Comparison of ENCODE assay signal across 7 cellular contexts in the genomic region with DNA sequence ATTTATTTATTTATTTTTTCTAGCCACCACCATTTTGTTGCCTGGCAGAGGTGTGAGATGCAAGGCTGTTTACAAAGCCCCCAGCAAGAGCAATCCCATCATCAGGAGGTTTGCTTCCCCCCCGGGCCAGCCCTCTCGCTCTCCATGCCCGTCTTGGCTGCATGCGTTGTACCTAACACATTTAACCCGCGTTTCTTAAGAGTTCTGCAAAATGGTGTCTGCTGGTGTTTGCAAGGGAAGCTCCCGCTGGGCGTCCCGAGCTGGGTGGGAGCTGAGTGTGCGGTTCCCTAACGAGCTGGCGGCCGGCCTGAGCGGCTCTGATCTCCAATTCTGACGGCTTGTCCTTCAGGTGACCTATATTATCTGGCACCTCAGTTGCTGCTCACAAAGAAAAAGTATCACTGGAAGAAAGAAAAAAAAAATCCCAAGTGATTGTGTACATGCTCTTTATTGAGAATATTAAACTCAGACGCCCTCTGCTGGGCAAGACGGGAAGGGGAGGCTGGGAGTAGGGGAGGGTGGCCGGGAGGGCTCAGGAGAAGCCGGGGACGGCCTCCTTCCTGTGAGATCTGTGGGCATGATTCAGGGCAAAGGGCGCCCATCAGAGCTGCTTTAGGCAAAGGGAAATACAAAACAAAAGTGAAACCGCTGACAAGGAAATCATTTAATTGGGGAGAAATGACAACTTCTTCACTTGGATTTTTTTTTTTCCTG.
DNase-seq lines count a peak whose midpoint lies in the region; ATAC-seq and TF ChIP-seq lines count a peak whose summit lies in the region.

No MANE protein-coding gene starts in this region.

- H3K27ac ChIP-seq in WERI-Rb-1 (peak overlapping the region; percentile 96), mammary epithelial cell (ENCODE audit: insufficient read depth, low read depth, low read length) (peak overlapping the region; percentile 76)

- DNase-seq in NCI-H2196 (lab: John Stamatoyannopoulos, UW; ENCODE audit: unreplicated experiment) (peak; percentile 95), WERI-Rb-1 (peak; percentile 94), mammary epithelial cell (peak; percentile 91), inferior parietal cortex (ENCODE audit: extremely low spot score) (peak; percentile 97), smooth muscle cell of the brain vasculature (ENCODE audit: low read depth, low spot score) (peak; percentile 93)

- peak overlapping the region; percentile 93 for H2AFZ ChIP-seq in mammary epithelial cell (ENCODE audit: low read depth, low read length)

- no peaks in the 10 kb centered on the region for H3K27me3 ChIP-seq in WERI-Rb-1 (ENCODE audit: insufficient read depth, low read depth, severe bottlenecking)
- no peaks in the 10 kb centered on the region for H3K27me3 ChIP-seq in mammary epithelial cell (ENCODE audit: insufficient read depth, low read length)

- peak; percentile 61 for TF ChIP-seq CTCF in WERI-Rb-1 (IDR thresholded peaks at IDR 0.05; ENCODE audit: low read depth, low read length)
- TF ChIP-seq CTCF in mammary epithelial cell (conservative IDR thresholded peaks at IDR 0.05 in 1 of 2, IDR thresholded peaks at IDR 0.05 in 1 of 2; ENCODE audit: extremely low read depth in 1 of 2, insufficient read depth in 1 of 2, low read depth in 1 of 2, low read length in 2 of 2): peak; percentile 82 to 86

- H3K9me3 ChIP-seq in WERI-Rb-1 (ENCODE audit: severe bottlenecking) (no peaks in the 10 kb centered on the region), mammary epithelial cell (replicated peaks; ENCODE audit: insufficient read depth, low read length) (no peaks in the 10 kb centered on the region)

- dilution Hi-C loops in mammary epithelial cell (cut with HindIII; ENCODE audit: low sequenced_read_pairs): loop anchor here (25.0 kb wide), 1 partner anchor 153 kb away; no protein-coding TSS in a partner anchor

- no peaks in the 10 kb centered on the region for H3K36me3 ChIP-seq in WERI-Rb-1
- no peaks in the 10 kb centered on the region for H3K36me3 ChIP-seq in mammary epithelial cell (ENCODE audit: insufficient read depth, low read length)

- peak overlapping the region; percentile 95 for H3K4me2 ChIP-seq in mammary epithelial cell (ENCODE audit: insufficient read depth, low read depth, low read length)

- H4K20me1 ChIP-seq in mammary epithelial cell (ENCODE audit: insufficient read depth, low read length): no peaks in the 10 kb centered on the region

- no TSS peak for BruUV-seq in mammary epithelial cell (replicated peaks; lab: Mats Ljungman, UMichigan)

- intact Hi-C loops in mammary epithelial cell (cut with micrococcal nuclease): loop anchor here (1.0 to 5.0 kb wide), 6 partner anchors 43 to 336 kb away; partner anchors contain the start of gene ZNF217

- H3K4me3 ChIP-seq in WERI-Rb-1 (ENCODE audit: low read depth, low read length) (peak overlapping the region; percentile 75), mammary epithelial cell (replicated peaks in 1 of 3; ENCODE audit: insufficient read depth in 1 of 3, low read depth in 2 of 3, low read length in 3 of 3) (peak overlapping the region; percentile 42 to 50 (median 48))

- H3K4me1 ChIP-seq in mammary epithelial cell (ENCODE audit: insufficient read depth, low read length): peaks cover 46% of the 10 kb centered on the region

- WGBS in mammary epithelial cell (ENCODE audit: low coverage, missing lambda C conversion rate): 1% methylated on average over 16 of the region's 22 CpGs

- peak; percentile 58 for ATAC-seq in GM18498 (IDR thresholded peaks at IDR 0.05; ENCODE audit: unreplicated experiment)
- ATAC-seq in HG03045 (IDR thresholded peaks at IDR 0.05; ENCODE audit: unreplicated experiment): peak; percentile 58

- no peaks in the 10 kb centered on the region for H3K79me2 ChIP-seq in mammary epithelial cell (ENCODE audit: insufficient read depth, low read length)

- CTCF ChIA-PET in mammary epithelial cell (lab: Charles Lee; ENCODE audit: low non-redundant PET): interaction anchor here (0.5 to 1.3 kb wide), 6 partner anchors 32 to 336 kb away, joined by 3 to 9 read pairs (median 6); no protein-coding TSS in a partner anchor

- in situ Hi-C loops in mammary epithelial cell (cut with MboI; ENCODE audit: low sequenced_read_pairs in 2 of 2): loop anchor here in 1 of 2 donors (25.0 kb wide), 1 partner anchor 153 kb away; no protein-coding TSS in a partner anchor

- peak overlapping the region; percentile 72 for H3K9ac ChIP-seq in mammary epithelial cell (ENCODE audit: insufficient read depth, low read length)

Comparison
In these comparisons a context has a peak if more than half of its experiments do, and no peak if none do; other contexts are left out.
1. Peak in every context shown above with its lines: DNase-seq, ATAC-seq, H3K4me3 ChIP-seq and H3K27ac ChIP-seq.